ENCODE assay signal across 9 cellular contexts in the genomic region with DNA sequence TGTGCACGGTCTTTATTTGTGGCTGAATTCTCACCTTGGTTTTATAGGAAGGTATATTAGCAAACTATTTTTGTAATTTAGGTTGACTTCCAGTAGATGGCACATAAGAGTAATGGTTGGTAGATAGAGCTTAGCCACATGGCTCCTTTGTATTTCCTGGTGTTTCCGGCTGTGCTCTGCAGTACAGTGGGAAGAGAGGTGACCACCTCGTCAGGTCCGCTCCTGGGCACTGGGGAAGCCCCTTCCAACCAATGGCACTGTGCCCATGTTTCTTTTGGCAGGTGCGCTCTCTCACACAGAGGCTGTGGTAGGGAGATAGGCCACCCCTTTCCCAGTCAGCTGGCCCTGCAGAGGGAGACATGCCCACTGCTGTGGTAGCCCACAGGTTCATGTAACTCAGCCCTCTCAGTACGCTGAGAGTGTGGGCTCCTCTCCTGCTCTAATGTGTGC.
DNase-seq lines count a peak whose midpoint lies in the region; ATAC-seq lines count a peak whose summit lies in the region.
"Had no signal": no experiment of that assay in that cellular context is flagged by ENCODE, and none has a peak within 500 bp of the region (broad histone marks: within the 10 kb centered on the region; RNA-seq: fewer than 3 reads in every experiment).

No MANE protein-coding gene starts in this region.

- H2BK120ac ChIP-seq in mesenchymal stem cell (ENCODE audit: low read depth, low read length): no peak overlapping the region

- H3K4me1 Mint-ChIP-seq in activated T-cell treated with anti-CD3 and anti-CD28 coated beads, Interleukin-2, amount 50 U/mL, for 24 hours (ENCODE audit: low read depth): peaks cover 40% of the 10 kb centered on the region

- H2AFZ ChIP-seq in mesenchymal stem cell (ENCODE audit: low read depth, low read length): peak overlapping the region; percentile 30

- H3K4me3 ChIP-seq in mesenchymal stem cell (ENCODE audit: insufficient read depth in 1 of 2, low read depth in 1 of 2, low read length in 2 of 2): no peak overlapping the region
- H3K4me3 ChIP-seq: testis had no signal

- peaks cover 3% of the 10 kb centered on the region for H3K27me3 Mint-ChIP-seq in activated T-cell treated with anti-CD3 and anti-CD28 coated beads, Interleukin-2, amount 50 U/mL, for 24 hours

- no peak overlapping the region for H3K27ac Mint-ChIP-seq in activated T-cell treated with anti-CD3 and anti-CD28 coated beads, Interleukin-2, amount 50 U/mL, for 24 hours

- H4K91ac ChIP-seq in mesenchymal stem cell (ENCODE audit: low read length): peak overlapping the region; percentile 18

- 67% methylated on average over 6 of the region's 6 CpGs for WGBS in mesenchymal stem cell

- H3K9me3 Mint-ChIP-seq in activated T-cell treated with anti-CD3 and anti-CD28 coated beads, Interleukin-2, amount 50 U/mL, for 24 hours: peaks cover 10% of the 10 kb centered on the region

- no peak overlapping the region for H3K23ac ChIP-seq in mesenchymal stem cell (ENCODE audit: low read length in 2 of 2)

- H2BK5ac ChIP-seq in mesenchymal stem cell (ENCODE audit: low read depth, low read length, poor library complexity, severe bottlenecking): no peak overlapping the region

- no peak overlapping the region for H3K9ac ChIP-seq in mesenchymal stem cell (ENCODE audit: low read length)

- H3K27ac ChIP-seq in mesenchymal stem cell (ENCODE audit: low read length, poor library complexity, severe bottlenecking): no peak overlapping the region
- H3K27ac ChIP-seq: testis had no signal

- no peaks in the 10 kb centered on the region for H3K79me1 ChIP-seq in mesenchymal stem cell (replicated peaks; ENCODE audit: low read length, poor library complexity, severe bottlenecking)

- peak overlapping the region; percentile 66 for H4K8ac ChIP-seq in mesenchymal stem cell (ENCODE audit: low read length)

- peak overlapping the region in 1 of 2 experiments; percentile 59 for H3K18ac ChIP-seq in mesenchymal stem cell (ENCODE audit: low read depth in 1 of 2, low read length in 2 of 2)

- H3K36me3 ChIP-seq in mesenchymal stem cell (ENCODE audit: control insufficient read depth in 1 of 2, insufficient read depth in 2 of 2, low read depth in 1 of 2, low read length in 2 of 2): no peaks in the 10 kb centered on the region

- no peak overlapping the region for H3K4me2 ChIP-seq in mesenchymal stem cell (ENCODE audit: low read length, poor library complexity, severe bottlenecking)

- peak overlapping the region in 1 of 2 experiments; percentile 18 for H3K14ac ChIP-seq in mesenchymal stem cell (ENCODE audit: low read length in 2 of 2)

- no peaks in the 10 kb centered on the region for H3K9me3 ChIP-seq in mesenchymal stem cell (ENCODE audit: control insufficient read depth, low read length)
- H3K9me3 ChIP-seq: testis had no signal

- DNase-seq in ELF-1 (ENCODE audit: low read depth, low spot score): peak; percentile 30
- peak; percentile 69 for DNase-seq in activated T-cell treated with anti-CD3 and anti-CD28 coated beads, Interleukin-2, amount 50 U/mL, for 24 hours
- DNase-seq in mesenchymal stem cell: peak; percentile 59
- DNase-seq in activated CD4-positive, alpha-beta T cell treated with anti-CD3 and anti-CD28 coated beads, Interleukin-2, amount 50 U/mL, for 4 hours: no peak
- no peak for DNase-seq in NCI-H2107 treated with DMSO at 0.1 percent for 48 hours (lab: John Stamatoyannopoulos, UW; ENCODE audit: unreplicated experiment)
- DNase-seq: testis had no signal

- peak; percentile 65 for ATAC-seq in HG03139 (IDR thresholded peaks at IDR 0.05; ENCODE audit: unreplicated experiment)
- ATAC-seq in HG03439 (IDR thresholded peaks at IDR 0.05; ENCODE audit: unreplicated experiment): no peak
- no peak for ATAC-seq in GM19035 (IDR thresholded peaks at IDR 0.05; ENCODE audit: unreplicated experiment)

- peaks cover 3% of the 10 kb centered on the region for H3K4me1 ChIP-seq in mesenchymal stem cell (ENCODE audit: control insufficient read depth, insufficient read depth, low read depth, low read length)
- H3K4me1 ChIP-seq: testis had no signal

- peak overlapping the region in 1 of 2 experiments; percentile 60 for H3K4ac ChIP-seq in mesenchymal stem cell (ENCODE audit: low read depth in 1 of 2, low read length in 2 of 2)

- H3K36me3 Mint-ChIP-seq in activated T-cell treated with anti-CD3 and anti-CD28 coated beads, Interleukin-2, amount 50 U/mL, for 24 hours (ENCODE audit: low read depth): no peaks in the 10 kb centered on the region

- H2BK12ac ChIP-seq in mesenchymal stem cell (ENCODE audit: low read length in 2 of 2): peak overlapping the region in 1 of 2 experiments; percentile 45

- H2BK15ac ChIP-seq in mesenchymal stem cell (ENCODE audit: low read depth, poor library complexity, severe bottlenecking): no peak overlapping the region

- H3K27me3 ChIP-seq in mesenchymal stem cell (ENCODE audit: control insufficient read depth in 1 of 2, insufficient read depth in 1 of 2, low read length in 2 of 2): peaks cover 5 to 7% of the 10 kb centered on the region in 2 experiments
- H3K27me3 ChIP-seq: testis had no signal

- H3K4me3 Mint-ChIP-seq in activated T-cell treated with anti-CD3 and anti-CD28 coated beads, Interleukin-2, amount 50 U/mL, for 24 hours: no peak overlapping the region

- no peak overlapping the region for H2AK5ac ChIP-seq in mesenchymal stem cell (ENCODE audit: low read length, severe bottlenecking)

Comparison
In these comparisons a context has a peak if more than half of its experiments do, and no peak if none do; other contexts are left out.
1. DNase-seq: peak in ELF-1 (single experiment), activated T-cell treated with anti-CD3 and anti-CD28 coated beads, Interleukin-2, amount 50 U/mL, for 24 hours (single experiment) and mesenchymal stem cell (single experiment); none in activated CD4-positive, alpha-beta T cell treated with anti-CD3 and anti-CD28 coated beads, Interleukin-2, amount 50 U/mL, for 4 hours (0 of 2) and NCI-H2107 treated with DMSO at 0.1 percent for 48 hours (single experiment).